Comparison of ENCODE assay signal across 8 cellular contexts in genomic region chr1:24199291-24199900, GRCh38. TPM values are rescaled to one million over a fixed set of nuclear protein-coding genes. Genes with fewer than 3 reads are reported as not detected.
DNase-seq lines count a peak whose midpoint lies in the region; ATAC-seq and TF ChIP-seq lines count a peak whose summit lies in the region.

No MANE protein-coding gene starts in this region.

- peaks cover 6% of the 10 kb centered on the region for H3K4me1 ChIP-seq in osteoblast (ENCODE audit: insufficient read depth, low read length)
- peaks cover 0 to 3% of the 10 kb centered on the region in 2 donors for H3K4me1 ChIP-seq in thoracic aorta (ENCODE audit: control insufficient read depth in 1 of 2, low read depth in 2 of 2)

- H3K36me3 Mint-ChIP-seq in activated T-helper 1 cell treated with anti-CD3 and anti-CD28 coated beads, Interleukin-12 subunit alpha, Interleukin-12 subunit beta, Interleukin-2, Interleukin-4 antibody, amounts not matched to agents 30 ng/mL and 10 ng/mL and 1 ng/mL, durations not matched to agents 14 hours and 24 hours and 36 hours (ENCODE audit: low read depth): no peaks in the 10 kb centered on the region

- peak overlapping the region; percentile 75 for H2AFZ ChIP-seq in osteoblast (ENCODE audit: low read length)

- peak overlapping the region; percentile 30 for H3K4me3 Mint-ChIP-seq in activated T-helper 1 cell treated with anti-CD3 and anti-CD28 coated beads, Interleukin-12 subunit alpha, Interleukin-12 subunit beta, Interleukin-2, Interleukin-4 antibody, amounts not matched to agents 30 ng/mL and 10 ng/mL and 1 ng/mL, durations not matched to agents 14 hours and 24 hours and 36 hours

- H3K4me3 ChIP-seq in osteoblast (ENCODE audit: insufficient read depth, low read length): peak overlapping the region; percentile 43
- no peak overlapping the region for H3K4me3 ChIP-seq in thoracic aorta

- TF ChIP-seq CTCF in osteoblast (IDR thresholded peaks at IDR 0.05; ENCODE audit: extremely low read depth, low read depth, low read length): peak; percentile 88
- TF ChIP-seq CTCF in thoracic aorta (IDR thresholded peaks at IDR 0.05): peak; percentile 89

- H3K27me3 ChIP-seq in osteoblast (ENCODE audit: insufficient read depth, low read length) (no peaks in the 10 kb centered on the region), thoracic aorta (replicated peaks; ENCODE audit: insufficient read depth) (no peaks in the 10 kb centered on the region)

- H3K27ac Mint-ChIP-seq in activated T-helper 1 cell treated with anti-CD3 and anti-CD28 coated beads, Interleukin-12 subunit alpha, Interleukin-12 subunit beta, Interleukin-2, Interleukin-4 antibody, amounts not matched to agents 30 ng/mL and 10 ng/mL and 1 ng/mL, durations not matched to agents 14 hours and 24 hours and 36 hours: no peak overlapping the region

- DNase-seq in COR-L47 (lab: John Stamatoyannopoulos, UW): peak; percentile 65
- peak; percentile 54 for DNase-seq in HT1080 (ENCODE audit: low read depth)
- DNase-seq in RPMI7951 (ENCODE audit: low read depth): peak; percentile 65
- DNase-seq in activated T-helper 1 cell treated with anti-CD3 and anti-CD28 coated beads, Interleukin-12 subunit alpha, Interleukin-12 subunit beta, Interleukin-2, Interleukin-4 antibody, amounts not matched to agents 30 ng/mL and 10 ng/mL and 1 ng/mL, durations not matched to agents 14 hours and 24 hours and 36 hours (ENCODE audit: low spot score): peak; percentile 61
- peak; percentile 51 for DNase-seq in fibroblast of the conjunctiva (ENCODE audit: low read depth)
- no peak for DNase-seq in osteoblast (ENCODE audit: insufficient read length, low spot score, missing footprints)
- DNase-seq in thoracic aorta (ENCODE audit: low spot score): no peak

- H3K9me3 ChIP-seq in osteoblast (ENCODE audit: low read depth, low read length) (no peaks in the 10 kb centered on the region), thoracic aorta (no peaks in the 10 kb centered on the region)

- H3K79me2 ChIP-seq in osteoblast (ENCODE audit: insufficient read depth, low read length): no peaks in the 10 kb centered on the region

- H3K36me3 ChIP-seq in osteoblast (ENCODE audit: insufficient read depth, low read length): no peaks in the 10 kb centered on the region
- H3K36me3 ChIP-seq in thoracic aorta: no peaks in the 10 kb centered on the region

- no peaks in the 10 kb centered on the region for H3K9me3 Mint-ChIP-seq in activated T-helper 1 cell treated with anti-CD3 and anti-CD28 coated beads, Interleukin-12 subunit alpha, Interleukin-12 subunit beta, Interleukin-2, Interleukin-4 antibody, amounts not matched to agents 30 ng/mL and 10 ng/mL and 1 ng/mL, durations not matched to agents 14 hours and 24 hours and 36 hours

- ATAC-seq in thoracic aorta (ENCODE audit: insufficient number of reproducible peaks, low FRiP score, low read depth): peak; percentile 23
- ATAC-seq in GM21619 (IDR thresholded peaks at IDR 0.05; ENCODE audit: unreplicated experiment): no peak

- intact Hi-C loops in activated T-helper 1 cell treated with anti-CD3 and anti-CD28 coated beads, Interleukin-12 subunit alpha, Interleukin-12 subunit beta, Interleukin-2, Interleukin-4 antibody, amounts not matched to agents 30 ng/mL and 10 ng/mL and 1 ng/mL, durations not matched to agents 14 hours and 24 hours and 36 hours (cut with micrococcal nuclease): loop anchor here (1.0 to 10.0 kb wide), 6 partner anchors 49 to 635 kb away; no protein-coding TSS in a partner anchor

- H4K20me1 ChIP-seq in osteoblast (ENCODE audit: insufficient read depth, low read length): no peaks in the 10 kb centered on the region

- H3K27ac ChIP-seq in osteoblast (ENCODE audit: low read depth, low read length) (no peak overlapping the region), thoracic aorta (no peak overlapping the region)

- peak overlapping the region; percentile 74 for H3K4me2 ChIP-seq in osteoblast (ENCODE audit: insufficient read depth, low read length)

- peaks cover 30% of the 10 kb centered on the region for H3K4me1 Mint-ChIP-seq in activated T-helper 1 cell treated with anti-CD3 and anti-CD28 coated beads, Interleukin-12 subunit alpha, Interleukin-12 subunit beta, Interleukin-2, Interleukin-4 antibody, amounts not matched to agents 30 ng/mL and 10 ng/mL and 1 ng/mL, durations not matched to agents 14 hours and 24 hours and 36 hours (ENCODE audit: low read depth)

- peaks cover 5% of the 10 kb centered on the region for H3K27me3 Mint-ChIP-seq in activated T-helper 1 cell treated with anti-CD3 and anti-CD28 coated beads, Interleukin-12 subunit alpha, Interleukin-12 subunit beta, Interleukin-2, Interleukin-4 antibody, amounts not matched to agents 30 ng/mL and 10 ng/mL and 1 ng/mL, durations not matched to agents 14 hours and 24 hours and 36 hours (ENCODE audit: insufficient read depth)

RNA-seq across cellular contexts. Expression of gene IFNLR1, which starts 12.3 kb away (rescaled TPM):
- not detected in 2 replicates for total RNA-seq in HT1080 (2014; rRNA removed; shearing (Covaris generic))
- polyA plus RNA-seq in HT1080 (2015; cell fraction: cytosol; rRNA removed): not detected in 2 replicates
- not detected in 2 replicates for polyA plus RNA-seq in HT1080 (2015; cell fraction: nucleus; rRNA removed)
- total RNA-seq in RPMI7951 (2014; rRNA removed; shearing (Covaris generic)): 11.7 and 12.8 TPM in 2 replicates
- total RNA-seq in activated T-helper 1 cell treated with anti-CD3 and anti-CD28 coated beads, Interleukin-12 subunit alpha, Interleukin-12 subunit beta, Interleukin-2, Interleukin-4 antibody, amounts not matched to agents 30 ng/mL and 10 ng/mL and 1 ng/mL, durations not matched to agents 14 hours and 24 hours and 36 hours: 2.2 and 3.1 TPM in 2 replicates
- total RNA-seq in osteoblast: under 0.01 TPM in 1 of 2 replicates, not detected in the other
- total RNA-seq in thoracic aorta: under 1 TPM in 1 of 2 donors, not detected in 1; 0.14 TPM

RNA-seq across cellular contexts. Expression of gene IL22RA1, which starts 56.5 kb away (rescaled TPM):
- total RNA-seq in HT1080 (2014; rRNA removed; shearing (Covaris generic)): 0.33 and 0.64 TPM in 2 replicates
- 0.14 and 0.26 TPM in 2 replicates for polyA plus RNA-seq in HT1080 (2015; cell fraction: cytosol; rRNA removed)
- polyA plus RNA-seq in HT1080 (2015; cell fraction: nucleus; rRNA removed): 0.25 and 0.46 TPM in 2 replicates
- 1.6 and 2.3 TPM in 2 replicates for total RNA-seq in RPMI7951 (2014; rRNA removed; shearing (Covaris generic))
- total RNA-seq in activated T-helper 1 cell treated with anti-CD3 and anti-CD28 coated beads, Interleukin-12 subunit alpha, Interleukin-12 subunit beta, Interleukin-2, Interleukin-4 antibody, amounts not matched to agents 30 ng/mL and 10 ng/mL and 1 ng/mL, durations not matched to agents 14 hours and 24 hours and 36 hours: not detected in 2 replicates
- under 0.01 TPM in 2 replicates for total RNA-seq in osteoblast
- under 1 TPM; 0.14 to 0.21 TPM for total RNA-seq in thoracic aorta

Comparison
In these comparisons a context has a peak if more than half of its experiments do, and no peak if none do; other contexts are left out.
1. DNase-seq: peak in COR-L47 (single experiment), HT1080 (single experiment), RPMI7951 (single experiment), activated T-helper 1 cell treated with anti-CD3 and anti-CD28 coated beads, Interleukin-12 subunit alpha, Interleukin-12 subunit beta, Interleukin-2, Interleukin-4 antibody, amounts not matched to agents 30 ng/mL and 10 ng/mL and 1 ng/mL, durations not matched to agents 14 hours and 24 hours and 36 hours (single experiment) and fibroblast of the conjunctiva (single experiment); none in osteoblast (single experiment) and thoracic aorta (single experiment).